Comparison of ENCODE assay signal across 16 cellular contexts in genomic region chr1:231694081-231694443, GRCh38.
A peak's percentile ranks its signal among the peaks of the same experiment; 100 is the strongest.
DNase-seq lines count a peak whose midpoint lies in the region; TF ChIP-seq lines count a peak whose summit lies in the region.
"Had no signal": no experiment of that assay in that cellular context is flagged by ENCODE, and none has a peak within 500 bp of the region (broad histone marks: within the 10 kb centered on the region; RNA-seq: fewer than 3 reads in every experiment).

No MANE protein-coding gene starts in this region.

- no peak overlapping the region for H2BK12ac ChIP-seq in neuronal stem cell (ENCODE audit: low read length)

- H3K4me1 ChIP-seq in neuronal stem cell (ENCODE audit: control insufficient read depth in 2 of 2, insufficient read depth in 1 of 2, low read depth in 1 of 2, low read length in 2 of 2): peaks cover 7 to 14% of the 10 kb centered on the region in 2 donors

- H3K36me3 ChIP-seq in neuronal stem cell (replicated peaks in 1 of 2; ENCODE audit: control insufficient read depth in 2 of 2, insufficient read depth in 2 of 2, low read length in 2 of 2) (peaks cover 0 to 2% of the 10 kb centered on the region in 2 donors), MG63 (no peaks in the 10 kb centered on the region)
- H3K36me3 ChIP-seq: adrenal gland had no signal

- H3K14ac ChIP-seq in neuronal stem cell (ENCODE audit: low read length): no peak overlapping the region

- H3K4ac ChIP-seq in neuronal stem cell (ENCODE audit: low read length): no peak overlapping the region

- no peak overlapping the region for H4K91ac ChIP-seq in neuronal stem cell (ENCODE audit: low read depth, low read length, poor library complexity)

- H2AFZ ChIP-seq in neuronal stem cell (ENCODE audit: low read length): no peak overlapping the region

- H3K4me2 ChIP-seq in neuronal stem cell (ENCODE audit: insufficient read depth, low read length, poor library complexity, severe bottlenecking): no peak overlapping the region

- DNase-seq in COLO668 (lab: John Stamatoyannopoulos, UW; ENCODE audit: unreplicated experiment): peak; percentile 58
- DNase-seq in NCI-H345 (lab: John Stamatoyannopoulos, UW): peak; percentile 69
- no peak for DNase-seq in glutamatergic neuron
- DNase-seq in neuronal stem cell (ENCODE audit: low spot score): no peak
- DNase-seq in MG63: no peak
- DNase-seq in Kasumi-1 (lab: John Stamatoyannopoulos, UW): no peak
- DNase-seq in stimulated activated CD8-positive, alpha-beta memory T cell treated with anti-CD3 and anti-CD28 coated beads, Interleukin-4, amount 100 ng/mL, for 48 hours: no peak
- no peak for DNase-seq in LoVo (ENCODE audit: low spot score)
- DNase-seq: activated CD4-positive, alpha-beta memory T cell treated with anti-CD3 and anti-CD28 coated beads, Interleukin-2, amount 10 ng/mL, durations not matched to agents 7 days and 5 days; IMR-90; occipital lobe; PC-3; stimulated activated naive CD8-positive, alpha-beta T cell treated with anti-CD3 and anti-CD28 coated beads, Interleukin-15, amount 100 ng/mL, for 72 hours; SW 1271 had no signal

- H3K4me3 ChIP-seq in neuronal stem cell (ENCODE audit: low read length in 2 of 2): no peak overlapping the region
- no peak overlapping the region for H3K4me3 ChIP-seq in MG63
- H3K4me3 ChIP-seq: adrenal gland had no signal

- peak overlapping the region; percentile 58 for H2AK5ac ChIP-seq in neuronal stem cell (ENCODE audit: low read depth, low read length)

- H3K27me3 ChIP-seq in neuronal stem cell (ENCODE audit: control insufficient read depth in 3 of 3, insufficient read depth in 3 of 3, low read depth in 1 of 3, low read length in 3 of 3) (peaks cover 0 to 3% (median 0%) of the 10 kb centered on the region in 3 experiments), MG63 (no peaks in the 10 kb centered on the region)
- H3K27me3 ChIP-seq: adrenal gland had no signal

- WGBS in neuronal stem cell (ENCODE audit: extremely low coverage in 2 of 2, insufficient read length in 2 of 2, insufficient replicate concordance in 1 of 2), 2 donors: no CpG with 5 or more reads among the region's 11 CpGs

- no peaks in the 10 kb centered on the region for H3K79me1 ChIP-seq in neuronal stem cell (ENCODE audit: low read depth, low read length)

- H2BK15ac ChIP-seq in neuronal stem cell (ENCODE audit: low read length): peak overlapping the region; percentile 28

- H3K4me1 Mint-ChIP-seq in glutamatergic neuron (ENCODE audit: low read depth, unreplicated experiment): peaks cover 26% of the 10 kb centered on the region

- H3K9me3 Mint-ChIP-seq in glutamatergic neuron (ENCODE audit: unreplicated experiment): peaks cover 6% of the 10 kb centered on the region
- H3K9me3 Mint-ChIP-seq: activated CD4-positive, alpha-beta memory T cell treated with anti-CD3 and anti-CD28 coated beads, Interleukin-2, amount 10 ng/mL, durations not matched to agents 7 days and 5 days; activated T-helper 1 cell treated with anti-CD3 and anti-CD28 coated beads, Interleukin-12 subunit alpha, Interleukin-12 subunit beta, Interleukin-2, Interleukin-4 antibody, amounts not matched to agents 30 ng/mL and 10 ng/mL and 1 ng/mL, durations not matched to agents 14 hours and 24 hours and 36 hours; stimulated activated naive CD8-positive, alpha-beta T cell treated with anti-CD3 and anti-CD28 coated beads, Interleukin-15, amount 100 ng/mL, for 72 hours had no signal

- peak overlapping the region; percentile 23 for H3K23ac ChIP-seq in neuronal stem cell (ENCODE audit: low read depth, low read length, poor library complexity)

- H3K9ac ChIP-seq in neuronal stem cell (ENCODE audit: low read depth, low read length, poor library complexity): no peak overlapping the region

- no peak overlapping the region for H3K4me3 Mint-ChIP-seq in glutamatergic neuron (ENCODE audit: unreplicated experiment)
- H3K4me3 Mint-ChIP-seq: activated CD4-positive, alpha-beta memory T cell treated with anti-CD3 and anti-CD28 coated beads, Interleukin-2, amount 10 ng/mL, durations not matched to agents 7 days and 5 days; activated T-helper 1 cell treated with anti-CD3 and anti-CD28 coated beads, Interleukin-12 subunit alpha, Interleukin-12 subunit beta, Interleukin-2, Interleukin-4 antibody, amounts not matched to agents 30 ng/mL and 10 ng/mL and 1 ng/mL, durations not matched to agents 14 hours and 24 hours and 36 hours; stimulated activated naive CD8-positive, alpha-beta T cell treated with anti-CD3 and anti-CD28 coated beads, Interleukin-15, amount 100 ng/mL, for 72 hours had no signal

- TF ChIP-seq CTCF in glutamatergic neuron (IDR thresholded peaks at IDR 0.05; ENCODE audit: partially characterized antibody, unreplicated experiment): no peak

- H2BK120ac ChIP-seq in neuronal stem cell (ENCODE audit: low read depth, low read length): no peak overlapping the region

- peak overlapping the region; percentile 32 for H3K18ac ChIP-seq in neuronal stem cell (ENCODE audit: low read length)

- H4K8ac ChIP-seq in neuronal stem cell (ENCODE audit: low read depth, low read length): no peak overlapping the region

- H3K9me3 ChIP-seq in neuronal stem cell (replicated peaks in 1 of 2; ENCODE audit: control insufficient read depth in 2 of 2, insufficient read depth in 1 of 2, low read depth in 1 of 2, low read length in 2 of 2) (peaks cover 0 to 4% of the 10 kb centered on the region in 2 donors), MG63 (no peaks in the 10 kb centered on the region)
- H3K9me3 ChIP-seq: adrenal gland had no signal

- H3K36me3 Mint-ChIP-seq in glutamatergic neuron (ENCODE audit: unreplicated experiment): no peaks in the 10 kb centered on the region

- no peak overlapping the region for H3K27ac ChIP-seq in neuronal stem cell (replicated peaks; ENCODE audit: low read length)

- no peak overlapping the region for H2BK5ac ChIP-seq in neuronal stem cell (ENCODE audit: low read length)

- H3K27me3 Mint-ChIP-seq in glutamatergic neuron (ENCODE audit: unreplicated experiment): peaks cover 10% of the 10 kb centered on the region
- H3K27me3 Mint-ChIP-seq: activated CD4-positive, alpha-beta memory T cell treated with anti-CD3 and anti-CD28 coated beads, Interleukin-2, amount 10 ng/mL, durations not matched to agents 7 days and 5 days; stimulated activated naive CD8-positive, alpha-beta T cell treated with anti-CD3 and anti-CD28 coated beads, Interleukin-15, amount 100 ng/mL, for 72 hours had no signal

- peak overlapping the region; percentile 14 for H3K27ac Mint-ChIP-seq in glutamatergic neuron (ENCODE audit: unreplicated experiment)
- H3K27ac Mint-ChIP-seq: activated CD4-positive, alpha-beta memory T cell treated with anti-CD3 and anti-CD28 coated beads, Interleukin-2, amount 10 ng/mL, durations not matched to agents 7 days and 5 days; activated T-helper 1 cell treated with anti-CD3 and anti-CD28 coated beads, Interleukin-12 subunit alpha, Interleukin-12 subunit beta, Interleukin-2, Interleukin-4 antibody, amounts not matched to agents 30 ng/mL and 10 ng/mL and 1 ng/mL, durations not matched to agents 14 hours and 24 hours and 36 hours; stimulated activated naive CD8-positive, alpha-beta T cell treated with anti-CD3 and anti-CD28 coated beads, Interleukin-15, amount 100 ng/mL, for 72 hours had no signal

Comparison
In these comparisons a context has a peak if more than half of its experiments do, and no peak if none do; other contexts are left out.
1. DNase-seq: peak in COLO668 (single experiment) and NCI-H345 (single experiment); none in glutamatergic neuron (single experiment), neuronal stem cell (single experiment), MG63 (single experiment), Kasumi-1 (0 of 2), stimulated activated CD8-positive, alpha-beta memory T cell treated with anti-CD3 and anti-CD28 coated beads, Interleukin-4, amount 100 ng/mL, for 48 hours (single experiment) and LoVo (single experiment).